ENCODE assay signal across 8 cellular contexts in genomic region chr19:15432629-15433518, GRCh38. TPM values are rescaled to one million over a fixed set of nuclear protein-coding genes. Genes with fewer than 3 reads are reported as not detected.
DNase-seq lines count a peak whose midpoint lies in the region; ATAC-seq and TF ChIP-seq lines count a peak whose summit lies in the region.

No MANE protein-coding gene starts in this region.

- H3K79me1 ChIP-seq in neuronal stem cell (ENCODE audit: low read depth, low read length): peaks cover 26% of the 10 kb centered on the region

- H3K79me2 ChIP-seq in Loucy (ENCODE audit: insufficient read depth, low read length): peaks cover 44% of the 10 kb centered on the region

- H2BK12ac ChIP-seq in neuronal stem cell (ENCODE audit: low read length): no peak overlapping the region

- no peak overlapping the region for H3K4ac ChIP-seq in neuronal stem cell (ENCODE audit: low read length)

- H3K4me2 ChIP-seq in Loucy (ENCODE audit: low read depth, low read length, poor library complexity, severe bottlenecking) (peak overlapping the region; percentile 86), neuronal stem cell (ENCODE audit: insufficient read depth, low read length, poor library complexity, severe bottlenecking) (peak overlapping the region; percentile 80)

- H3K18ac ChIP-seq in neuronal stem cell (ENCODE audit: low read length): peak overlapping the region; percentile 93

- H3K27ac ChIP-seq in SJCRH30 (peak overlapping the region; percentile 72), neuronal stem cell (replicated peaks; ENCODE audit: low read length) (peak overlapping the region; percentile 78), stomach smooth muscle (ENCODE audit: low read length) (peak overlapping the region; percentile 94)

- H2BK15ac ChIP-seq in neuronal stem cell (ENCODE audit: low read length): peak overlapping the region; percentile 58

- no peak overlapping the region for H2BK120ac ChIP-seq in neuronal stem cell (ENCODE audit: low read depth, low read length)

- DNase-seq in DMS 273 treated with DMSO at 0.1 percent for 48 hours (lab: John Stamatoyannopoulos, UW) (peak; percentile 53), SJCRH30 (peak; percentile 97), foreskin melanocyte (peak; percentile 86), neuronal stem cell (ENCODE audit: low spot score) (peak; percentile 87)
- DNase-seq in activated naive CD4-positive, alpha-beta T cell (lab: John Stamatoyannopoulos, UW): peak; percentile 74 to 93 (median 79)

- H3K23ac ChIP-seq in neuronal stem cell (ENCODE audit: low read depth, low read length, poor library complexity): peak overlapping the region; percentile 80

- H3K36me3 ChIP-seq in Loucy (ENCODE audit: insufficient read depth, low read length) (peaks cover 6% of the 10 kb centered on the region; the same call in 1 of the 2 replicates), SJCRH30 (peaks cover 5% of the 10 kb centered on the region), neuronal stem cell (replicated peaks in 1 of 2; ENCODE audit: control insufficient read depth in 2 of 2, insufficient read depth in 2 of 2, low read length in 2 of 2) (peaks cover 13 to 30% of the 10 kb centered on the region in 2 donors), stomach smooth muscle (ENCODE audit: control insufficient read depth in 2 of 2, insufficient read depth in 2 of 2, low read length in 2 of 2) (peaks cover 0 to 4% of the 10 kb centered on the region in 2 donors)

- peaks cover 24% of the 10 kb centered on the region for H3K4me1 ChIP-seq in Loucy (ENCODE audit: insufficient read depth, low read length, poor library complexity, severe bottlenecking)
- H3K4me1 ChIP-seq in SJCRH30: peaks cover 5% of the 10 kb centered on the region
- peaks cover 10 to 11% of the 10 kb centered on the region in 2 donors for H3K4me1 ChIP-seq in neuronal stem cell (ENCODE audit: control insufficient read depth in 2 of 2, insufficient read depth in 1 of 2, low read depth in 1 of 2, low read length in 2 of 2)
- H3K4me1 ChIP-seq in stomach smooth muscle (ENCODE audit: control insufficient read depth, insufficient read depth, low read length): peaks cover 45% of the 10 kb centered on the region

- H3F3A ChIP-seq in Loucy (ENCODE audit: low read depth): 0 out of 2 replicates have a peak, but pooled peaks cover 3% of the 10 kb centered on the region

- peaks cover 29% of the 10 kb centered on the region for H4K20me1 ChIP-seq in Loucy (ENCODE audit: insufficient read depth, low read length, poor library complexity, severe bottlenecking)

- ATAC-seq in GM21529 (IDR thresholded peaks at IDR 0.05; ENCODE audit: unreplicated experiment): peak; percentile 64

- TF ChIP-seq CTCF in Loucy (conservative IDR thresholded peaks at IDR 0.05; ENCODE audit: low read length): no peak

- H3K9me2 ChIP-seq in Loucy (replicated peaks; ENCODE audit: low read depth, low read length): no peaks in the 10 kb centered on the region

- H3K14ac ChIP-seq in neuronal stem cell (ENCODE audit: low read length): no peak overlapping the region

- H3K9me3 ChIP-seq in Loucy (ENCODE audit: insufficient read depth, low read depth, low read length) (no peaks in the 10 kb centered on the region), SJCRH30 (replicated peaks) (no peaks in the 10 kb centered on the region), neuronal stem cell (replicated peaks in 1 of 2; ENCODE audit: control insufficient read depth in 2 of 2, insufficient read depth in 1 of 2, low read depth in 1 of 2, low read length in 2 of 2) (no peaks in the 10 kb centered on the region), stomach smooth muscle (ENCODE audit: control insufficient read depth in 2 of 2, low read length in 2 of 2) (no peaks in the 10 kb centered on the region)

- no peak overlapping the region for H4K8ac ChIP-seq in neuronal stem cell (ENCODE audit: low read depth, low read length)

- H3K9ac ChIP-seq in Loucy (ENCODE audit: low read depth, low read length, poor library complexity, severe bottlenecking) (peak overlapping the region; percentile 75), neuronal stem cell (ENCODE audit: low read depth, low read length, poor library complexity) (peak overlapping the region; percentile 84), stomach smooth muscle (ENCODE audit: low read length in 2 of 2) (peak overlapping the region; percentile 76 to 83)

- H2AK5ac ChIP-seq in neuronal stem cell (ENCODE audit: low read depth, low read length): peak overlapping the region; percentile 36

- H3K4me3 ChIP-seq in Loucy (ENCODE audit: low read length, poor library complexity, severe bottlenecking) (peak overlapping the region; percentile 87), SJCRH30 (peak overlapping the region; percentile 64), neuronal stem cell (ENCODE audit: low read length in 2 of 2) (peak overlapping the region; percentile 84 to 92), stomach smooth muscle (ENCODE audit: low read length in 2 of 2) (peak overlapping the region; percentile 79 to 92)

- no peak overlapping the region for H2BK5ac ChIP-seq in neuronal stem cell (ENCODE audit: low read length)

- no CpG with 5 or more reads among the region's 75 CpGs for WGBS in neuronal stem cell (ENCODE audit: extremely low coverage in 2 of 2, insufficient read length in 2 of 2, insufficient replicate concordance in 1 of 2), 2 donors

- no peaks in the 10 kb centered on the region for H3K27me3 ChIP-seq in Loucy (ENCODE audit: insufficient read depth, low read length, poor library complexity, severe bottlenecking)
- H3K27me3 ChIP-seq in SJCRH30: no peaks in the 10 kb centered on the region
- no peaks in the 10 kb centered on the region for H3K27me3 ChIP-seq in neuronal stem cell (ENCODE audit: control insufficient read depth in 3 of 3, insufficient read depth in 3 of 3, low read depth in 1 of 3, low read length in 3 of 3)
- H3K27me3 ChIP-seq in stomach smooth muscle (ENCODE audit: control insufficient read depth in 1 of 2, insufficient read depth in 2 of 2, low read length in 2 of 2): no peaks in the 10 kb centered on the region

- no peak overlapping the region for H4K91ac ChIP-seq in neuronal stem cell (ENCODE audit: low read depth, low read length, poor library complexity)

- H2AFZ ChIP-seq in Loucy (ENCODE audit: low read length) (peak overlapping the region; percentile 89), neuronal stem cell (ENCODE audit: low read length) (peak overlapping the region; percentile 99)

RNA-seq across cellular contexts. Expression of gene AKAP8L, which starts 14.1 kb away (rescaled TPM):
- total RNA-seq in SJCRH30 (2014; rRNA removed; shearing (Covaris generic)): 86.0 and 111 TPM in 2 replicates
- 180 TPM for polyA plus RNA-seq in neuronal stem cell (2013, experiment 1 of 2)
- 175 TPM for polyA plus RNA-seq in neuronal stem cell (2013, experiment 2 of 2)

RNA-seq across cellular contexts. Expression of gene WIZ, which starts 16.9 kb away (rescaled TPM):
- total RNA-seq in SJCRH30 (2014; rRNA removed; shearing (Covaris generic)): 23.0 and 23.8 TPM in 2 replicates
- polyA plus RNA-seq in neuronal stem cell (2013, experiment 1 of 2): 35.1 TPM
- 35.0 TPM for polyA plus RNA-seq in neuronal stem cell (2013, experiment 2 of 2)

RNA-seq across cellular contexts. Expression of gene RASAL3, which starts 31.5 kb away (rescaled TPM):
- total RNA-seq in SJCRH30 (2014; rRNA removed; shearing (Covaris generic)): 0.12 TPM in 1 of 2 replicates, not detected in the other
- polyA plus RNA-seq in neuronal stem cell (2013, experiment 1 of 2): 0.04 TPM
- 0.06 TPM for polyA plus RNA-seq in neuronal stem cell (2013, experiment 2 of 2)

RNA-seq across cellular contexts. Expression of gene PGLYRP2, which starts 46.4 kb away (rescaled TPM):
- total RNA-seq in SJCRH30 (2014; rRNA removed; shearing (Covaris generic)): not detected in 2 replicates
- polyA plus RNA-seq in neuronal stem cell (2013, experiment 1 of 2): not detected
- polyA plus RNA-seq in neuronal stem cell (2013, experiment 2 of 2): not detected

RNA-seq across cellular contexts. Expression of gene AKAP8, which starts 53.3 kb away (rescaled TPM):
- 26.9 and 28.1 TPM in 2 replicates for total RNA-seq in SJCRH30 (2014; rRNA removed; shearing (Covaris generic))
- polyA plus RNA-seq in neuronal stem cell (2013, experiment 1 of 2): 15.0 TPM
- polyA plus RNA-seq in neuronal stem cell (2013, experiment 2 of 2): 15.2 TPM

Comparison
In these comparisons a context has a peak if more than half of its experiments do, and no peak if none do; other contexts are left out.
1. Peak in every context shown above with its lines: DNase-seq, ATAC-seq, H3K4me3 ChIP-seq and H3K27ac ChIP-seq.